16 cellular contexts compared by ENCODE assay signal in genomic region chr12:102314821-102315220, GRCh38.
DNase-seq lines count a peak whose midpoint lies in the region; ATAC-seq and TF ChIP-seq lines count a peak whose summit lies in the region.
"Had no signal": no experiment of that assay in that cellular context is flagged by ENCODE, and none has a peak within 500 bp of the region (broad histone marks: within the 10 kb centered on the region; RNA-seq: fewer than 3 reads in every experiment).

No MANE protein-coding gene starts in this region.

- H2BK12ac ChIP-seq in mesenchymal stem cell (ENCODE audit: low read length in 2 of 2) = no peak overlapping the region

- WGBS in mesenchymal stem cell = no CpG with 5 or more reads among the region's 2 CpGs

- H3K79me1 ChIP-seq in mesenchymal stem cell (replicated peaks; ENCODE audit: low read length, poor library complexity, severe bottlenecking) = no peaks in the 10 kb centered on the region

- no peaks in the 10 kb centered on the region for H3K36me3 ChIP-seq in mesenchymal stem cell (ENCODE audit: control insufficient read depth in 1 of 2, insufficient read depth in 2 of 2, low read depth in 1 of 2, low read length in 2 of 2)
- H3K36me3 ChIP-seq in Karpas-422 (ENCODE audit: insufficient read depth, low read length) = no peaks in the 10 kb centered on the region

- H2AFZ ChIP-seq in mesenchymal stem cell (ENCODE audit: low read depth, low read length) = no peak overlapping the region
- H2AFZ ChIP-seq in Karpas-422 (ENCODE audit: low read length) = no peak overlapping the region
- H2AFZ ChIP-seq: GM23248 had no signal

- DNase-seq in Daoy (ENCODE audit: low read depth) (peak; percentile 13), NCI-H226 (peak; percentile 31), choroid plexus epithelial cell (ENCODE audit: low read depth) (peak; percentile 7), mesenchymal stem cell (peak; percentile 2), Karpas-422 (no peak), globus pallidus (ENCODE audit: low spot score) (no peak)
- DNase-seq: 8988T; ACHN; C1 segment of cervical spinal cord; Calu3; CD4-positive, alpha-beta T cell; DMS 273 treated with DMSO at 0.1 percent for 48 hours; GF-D8; GM23248 had no signal

- no peaks in the 10 kb centered on the region for H3K79me2 ChIP-seq in Karpas-422 (ENCODE audit: low read length)

- H2BK15ac ChIP-seq in mesenchymal stem cell (ENCODE audit: low read depth, poor library complexity, severe bottlenecking) = no peak overlapping the region

- no peak overlapping the region for H4K8ac ChIP-seq in mesenchymal stem cell (ENCODE audit: low read length)

- no peak overlapping the region for H3K4ac ChIP-seq in mesenchymal stem cell (ENCODE audit: low read depth in 1 of 2, low read length in 2 of 2)

- no peak overlapping the region for H3K23ac ChIP-seq in mesenchymal stem cell (ENCODE audit: low read length in 2 of 2)

- H3K4me3 ChIP-seq in choroid plexus epithelial cell (ENCODE audit: low read depth, low read length) = no peak overlapping the region
- H3K4me3 ChIP-seq in mesenchymal stem cell (ENCODE audit: insufficient read depth in 1 of 2, low read depth in 1 of 2, low read length in 2 of 2) = no peak overlapping the region
- no peak overlapping the region for H3K4me3 ChIP-seq in Karpas-422 (ENCODE audit: low read length)
- H3K4me3 ChIP-seq: GM23248 had no signal

- H3K4me2 ChIP-seq in mesenchymal stem cell (ENCODE audit: low read length, poor library complexity, severe bottlenecking) (no peak overlapping the region), Karpas-422 (ENCODE audit: low read depth, low read length, poor library complexity, severe bottlenecking) (no peak overlapping the region)

- H3K27ac ChIP-seq in mesenchymal stem cell (ENCODE audit: low read length, poor library complexity, severe bottlenecking) = no peak overlapping the region
- no peak overlapping the region for H3K27ac ChIP-seq in Karpas-422 (ENCODE audit: low read length)
- H3K27ac ChIP-seq: GM23248 had no signal

- H2BK5ac ChIP-seq in mesenchymal stem cell (ENCODE audit: low read depth, low read length, poor library complexity, severe bottlenecking) = no peak overlapping the region

- no peak for ATAC-seq in HG03520 (IDR thresholded peaks at IDR 0.05; ENCODE audit: unreplicated experiment)
- ATAC-seq: HCT116 had no signal

- H4K20me1 ChIP-seq in Karpas-422 (ENCODE audit: insufficient read depth, low read depth, low read length) = no peaks in the 10 kb centered on the region

- TF ChIP-seq CTCF in choroid plexus epithelial cell (conservative IDR thresholded peaks at IDR 0.05; ENCODE audit: low read depth, low read length) = no peak

- H3K4me1 ChIP-seq in mesenchymal stem cell (ENCODE audit: control insufficient read depth, insufficient read depth, low read depth, low read length) (no peaks in the 10 kb centered on the region), Karpas-422 (ENCODE audit: low read length) (no peaks in the 10 kb centered on the region)

- H3K27me3 ChIP-seq in mesenchymal stem cell (ENCODE audit: control insufficient read depth in 1 of 2, insufficient read depth in 1 of 2, low read length in 2 of 2) = no peaks in the 10 kb centered on the region
- H3K27me3 ChIP-seq in Karpas-422 (ENCODE audit: low read length) = no peaks in the 10 kb centered on the region

- no peaks in the 10 kb centered on the region for H3K9me3 ChIP-seq in mesenchymal stem cell (ENCODE audit: control insufficient read depth, low read length)
- no peaks in the 10 kb centered on the region for H3K9me3 ChIP-seq in Karpas-422 (ENCODE audit: low read length)

- H2AK5ac ChIP-seq in mesenchymal stem cell (ENCODE audit: low read length, severe bottlenecking) = no peak overlapping the region

- no peak overlapping the region for H3K14ac ChIP-seq in mesenchymal stem cell (ENCODE audit: low read length in 2 of 2)

- no peak overlapping the region for H2BK120ac ChIP-seq in mesenchymal stem cell (ENCODE audit: low read depth, low read length)

- no peak overlapping the region for H3K18ac ChIP-seq in mesenchymal stem cell (ENCODE audit: low read depth in 1 of 2, low read length in 2 of 2)

- no peak overlapping the region for H3K9ac ChIP-seq in mesenchymal stem cell (ENCODE audit: low read length)
- no peak overlapping the region for H3K9ac ChIP-seq in Karpas-422 (ENCODE audit: low read length)
- H3K9ac ChIP-seq: GM23248 had no signal

- no peak overlapping the region for H4K91ac ChIP-seq in mesenchymal stem cell (ENCODE audit: low read length)

- no peaks in the 10 kb centered on the region for H3K9me2 ChIP-seq in Karpas-422 (replicated peaks; ENCODE audit: insufficient read depth, low read length)

Comparison
In these comparisons a context has a peak if more than half of its experiments do, and no peak if none do; other contexts are left out.
1. DNase-seq: peak in Daoy (single experiment), NCI-H226 (single experiment), choroid plexus epithelial cell (single experiment) and mesenchymal stem cell (single experiment); none in Karpas-422 (single experiment) and globus pallidus (single experiment).